In the genomic region with DNA sequence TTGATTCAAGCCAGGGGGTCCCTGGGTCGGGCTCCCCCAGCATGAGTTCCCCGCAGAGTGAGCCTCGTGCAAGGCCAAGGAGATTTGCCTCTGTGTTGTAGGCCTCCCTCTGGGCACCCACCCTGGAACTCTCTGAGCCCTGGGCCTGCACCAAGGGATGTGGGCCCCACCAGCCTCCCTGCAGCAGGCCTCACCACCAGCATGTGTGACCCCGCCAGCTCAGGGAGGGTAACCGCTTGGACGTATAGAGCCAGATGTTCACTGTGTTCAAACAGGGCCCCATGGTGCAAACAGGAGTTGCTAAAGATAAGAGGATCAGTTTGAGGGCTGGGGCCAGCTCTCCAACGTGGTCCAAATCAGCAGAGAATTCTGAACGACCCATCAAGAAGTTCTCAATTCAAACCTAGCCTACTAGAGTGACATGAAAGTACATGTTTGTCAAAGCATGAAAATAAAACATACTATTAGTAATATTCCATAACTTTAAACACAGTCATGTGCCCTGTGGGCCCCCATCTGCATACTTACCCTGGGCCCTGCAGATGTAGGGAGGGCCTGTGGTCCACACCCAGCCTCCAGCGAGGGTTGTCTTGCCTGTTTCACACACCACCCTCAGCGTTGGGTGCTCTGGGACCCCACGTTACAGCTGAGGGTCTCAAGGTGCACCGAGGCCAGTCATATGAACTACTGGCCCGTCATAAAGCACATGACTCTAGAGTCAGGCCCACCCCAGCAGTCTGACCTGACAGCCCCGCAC, we compare ENCODE assay signal across 25 cellular contexts. TPM values are rescaled to one million over a fixed set of nuclear protein-coding genes. Genes with fewer than 3 reads are reported as not detected.
"Had no signal": no experiment of that assay in that cellular context is flagged by ENCODE, and none has a peak within 500 bp of the region (broad histone marks: within the 10 kb centered on the region; RNA-seq: fewer than 3 reads in every experiment).

No MANE protein-coding gene starts in this region.

- ATAC-seq: activated CD8-positive, alpha-beta memory T cell treated with anti-CD3 and anti-CD28 coated beads, Interleukin-2, amount 10 ng/mL, durations not matched to agents 7 days and 5 days; activated CD8-positive, alpha-beta T cell treated with anti-CD3 and anti-CD28 coated beads for 36 hours; left lung had no signal

- H3K36me3 ChIP-seq: breast epithelium, left lung, upper lobe of left lung, WERI-Rb-1 had no signal

- H3K27ac ChIP-seq: breast epithelium, left lung, upper lobe of left lung, WERI-Rb-1 had no signal

- H3K4me1 ChIP-seq: breast epithelium had no signal

- DNase-seq: activated CD4-positive, alpha-beta T cell treated with anti-CD3 and anti-CD28 coated beads, Interleukin-2, amount 10 ng/mL, durations not matched to agents 7 days and 5 days; activated CD4-positive, CD25-positive, alpha-beta regulatory T cell treated with anti-CD3 and anti-CD28 coated beads, Interleukin-2, amount 50 U/mL, for 72 hours; activated CD8-positive, alpha-beta memory T cell treated with anti-CD3 and anti-CD28 coated beads, Interleukin-2, amount 10 ng/mL, durations not matched to agents 7 days and 5 days; activated CD8-positive, alpha-beta T cell treated with anti-CD3 and anti-CD28 coated beads for 36 hours; activated naive CD4-positive, alpha-beta T cell treated with Interleukin-2 at 50 U/mL for 16 hours; activated naive CD8-positive, alpha-beta T cell treated with anti-CD3 and anti-CD28 coated beads, Interleukin-2, amount 10 ng/mL, durations not matched to agents 7 days and 5 days; amniotic stem cell; cerebellar nuclear complex; cortex of kidney; endodermal cell; kidney glomerular epithelial cell; left lung; naive B cell; occipital lobe; stimulated activated CD4-positive, alpha-beta T cell treated with anti-CD3 and anti-CD28 coated beads, Interleukin-2, amount 100 ng/mL, for 48 hours; stimulated activated CD8-positive, alpha-beta memory T cell treated with anti-CD3 and anti-CD28 coated beads, Interleukin-4, amount 100 ng/mL, for 48 hours; stimulated activated naive CD4-positive, alpha-beta T cell; T-helper 2 cell; upper lobe of left lung; WERI-Rb-1 had no signal

- H3K4me3 ChIP-seq: breast epithelium, left lung, lung, upper lobe of left lung had no signal

- H3K9me3 ChIP-seq: breast epithelium, upper lobe of left lung had no signal

- H3K27me3 ChIP-seq: breast epithelium had no signal

RNA-seq across cellular contexts. Expression of gene CIDEA, which starts 48.4 kb away (rescaled TPM):
- total RNA-seq: activated CD4-positive, alpha-beta T cell treated with anti-CD3 and anti-CD28 coated beads, Interleukin-2, amount 10 ng/mL, durations not matched to agents 7 days and 5 days; activated CD8-positive, alpha-beta memory T cell treated with anti-CD3 and anti-CD28 coated beads, Interleukin-2, amount 10 ng/mL, durations not matched to agents 7 days and 5 days; activated CD8-positive, alpha-beta T cell treated with anti-CD3 and anti-CD28 coated beads for 36 hours; activated naive CD8-positive, alpha-beta T cell treated with anti-CD3 and anti-CD28 coated beads, Interleukin-2, amount 10 ng/mL, durations not matched to agents 7 days and 5 days; endodermal cell; left lung; mucosa of gallbladder; renal cortical epithelial cell; upper lobe of left lung had no signal
- polyA plus RNA-seq: lung, neural cell had no signal
